28 cellular contexts compared by ENCODE assay signal in the genomic region with DNA sequence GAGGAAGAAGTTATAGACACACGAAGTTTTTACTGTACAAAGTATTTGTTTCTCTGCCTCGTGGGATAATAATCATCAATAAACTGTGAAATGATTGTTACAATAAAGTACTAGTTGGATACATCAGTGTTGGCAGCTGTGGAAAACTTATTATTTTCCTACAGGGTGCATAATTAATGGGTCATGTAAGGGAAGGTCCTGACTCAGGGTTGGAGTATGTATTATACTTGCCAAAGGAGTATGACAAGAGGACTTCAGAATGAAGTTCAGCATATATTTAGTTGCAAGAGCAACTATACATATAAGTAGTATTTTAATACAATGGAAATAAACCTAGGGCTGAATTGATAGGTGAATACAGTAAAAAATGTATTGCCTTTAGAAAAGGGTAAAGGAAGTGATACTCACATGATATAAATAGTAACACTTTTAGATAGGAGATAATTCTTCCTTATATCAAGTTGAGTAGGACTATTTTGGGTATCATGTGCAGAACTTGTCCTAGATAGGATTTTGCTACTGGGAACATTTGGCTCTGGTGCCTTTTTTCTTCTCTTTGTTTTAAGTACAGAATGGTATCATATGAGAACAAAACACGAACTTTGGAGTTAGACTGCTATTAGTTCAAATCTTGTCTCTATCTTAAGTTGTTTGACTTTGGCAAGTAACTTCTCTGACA.
DNase-seq lines count a peak whose midpoint lies in the region; ATAC-seq and TF ChIP-seq lines count a peak whose summit lies in the region.
"Had no signal": no experiment of that assay in that cellular context is flagged by ENCODE, and none has a peak within 500 bp of the region (broad histone marks: within the 10 kb centered on the region; RNA-seq: fewer than 3 reads in every experiment).

No MANE protein-coding gene starts in this region.

- no peak overlapping the region for H3K27ac Mint-ChIP-seq in HFFc6
- H3K27ac Mint-ChIP-seq: activated naive CD4-positive, alpha-beta T cell treated with anti-CD3 and anti-CD28 coated beads, Interleukin-2, amount 10 ng/mL, durations not matched to agents 7 days and 5 days; CD14-positive monocyte; naive B cell had no signal

- no peak for TF ChIP-seq CTCF in HFFc6 (IDR thresholded peaks at IDR 0.05)
- TF ChIP-seq CTCF in brain microvascular endothelial cell (IDR thresholded peaks at IDR 0.05; ENCODE audit: low read depth, low read length, missing control alignments): no peak
- TF ChIP-seq CTCF in heart left ventricle (IDR thresholded peaks at IDR 0.05): no peak

- no peak overlapping the region for H3K4me3 ChIP-seq in ACC112 (ENCODE audit: low read depth, low read length)
- no peak overlapping the region for H3K4me3 ChIP-seq in brain microvascular endothelial cell (ENCODE audit: low read depth, low read length)
- no peak overlapping the region for H3K4me3 ChIP-seq in heart left ventricle
- H3K4me3 ChIP-seq: body of pancreas, colonic mucosa, Peyer's patch, right lobe of liver, SK-N-MC had no signal

- TF ChIP-seq POLR2A in heart left ventricle (IDR thresholded peaks at IDR 0.05): no peak

- no peaks in the 10 kb centered on the region for H3K79me2 ChIP-seq in ACC112 (ENCODE audit: control insufficient read depth, insufficient read depth, low read length, unreplicated experiment)

- DNase-seq in HFFc6 (peak; percentile 59), brain microvascular endothelial cell (peak; percentile 33), heart left ventricle (no peak), NCI-H524 treated with DMSO at 0.1 percent for 48 hours (lab: John Stamatoyannopoulos, UW) (no peak), DMS 273 treated with DMSO at 0.1 percent for 48 hours (lab: John Stamatoyannopoulos, UW) (no peak)
- DNase-seq: activated CD4-positive, CD25-positive, alpha-beta regulatory T cell treated with anti-CD3 and anti-CD28 coated beads, Interleukin-2, amount 50 U/mL, for 72 hours; activated CD8-positive, alpha-beta memory T cell treated with anti-CD3 and anti-CD28 coated beads for 24 hours; activated naive CD4-positive, alpha-beta T cell treated with anti-CD3 and anti-CD28 coated beads, Interleukin-2, amount 10 ng/mL, durations not matched to agents 7 days and 5 days; activated T-cell treated with anti-CD3 and anti-CD28 coated beads, Interleukin-2, amount 50 U/mL, for 4 hours; body of pancreas; colonic mucosa; foreskin melanocyte; GDM1; kidney glomerular epithelial cell; mesenchymal stem cell; naive B cell; NCI-H1105; NCI-H510A; NK-92 treated with Interleukin-12 subunit alpha and Interleukin-12 subunit beta, amount 100 ng/mL, for 24 hours; occipital lobe; Peyer's patch; right lobe of liver; T-helper 9 cell had no signal

- peak overlapping the region; percentile 8 for H2AFZ ChIP-seq in ACC112 (ENCODE audit: low read length, unreplicated experiment)

- peak overlapping the region; percentile 35; the same call in 1 of the 2 replicates for H3K27ac ChIP-seq in ACC112 (ENCODE audit: low read depth, low read length)
- H3K27ac ChIP-seq in brain microvascular endothelial cell: no peak overlapping the region
- H3K27ac ChIP-seq in heart left ventricle: peak overlapping the region; percentile 42 to 80 (median 64)
- H3K27ac ChIP-seq: body of pancreas, colonic mucosa, Peyer's patch, right lobe of liver, SK-N-MC had no signal

- no peaks in the 10 kb centered on the region for H3K27me3 Mint-ChIP-seq in HFFc6 (ENCODE audit: insufficient read depth)
- H3K27me3 Mint-ChIP-seq: activated naive CD4-positive, alpha-beta T cell treated with anti-CD3 and anti-CD28 coated beads, Interleukin-2, amount 10 ng/mL, durations not matched to agents 7 days and 5 days had no signal

- WGBS in heart left ventricle, 4 donors: 69 to 77% (median 73%) methylated on average over 3 of the region's 3 CpGs

- H3K9me3 Mint-ChIP-seq in HFFc6: peaks cover 8% of the 10 kb centered on the region; the same call in 1 of the 2 replicates
- H3K9me3 Mint-ChIP-seq: activated naive CD4-positive, alpha-beta T cell treated with anti-CD3 and anti-CD28 coated beads, Interleukin-2, amount 10 ng/mL, durations not matched to agents 7 days and 5 days; activated T-cell treated with anti-CD3 and anti-CD28 coated beads, Interleukin-2, amount 50 U/mL, for 4 hours had no signal

- no peaks in the 10 kb centered on the region for H3K9me3 ChIP-seq in heart left ventricle
- H3K9me3 ChIP-seq: body of pancreas, colonic mucosa, Peyer's patch, right lobe of liver had no signal

- in situ Hi-C loops in brain microvascular endothelial cell (cut with HindIII; ENCODE audit: low pct_ligation_motif_present, low sequenced_read_pairs): no loop called here

- peaks cover 18% of the 10 kb centered on the region; the same call in 1 of the 2 replicates for H3K4me1 Mint-ChIP-seq in HFFc6 (ENCODE audit: low read depth)
- H3K4me1 Mint-ChIP-seq: naive B cell had no signal

- H3K36me3 ChIP-seq in ACC112 (ENCODE audit: insufficient read depth, low read length) (no peaks in the 10 kb centered on the region), brain microvascular endothelial cell (replicated peaks) (no peaks in the 10 kb centered on the region), heart left ventricle (no peaks in the 10 kb centered on the region)
- H3K36me3 ChIP-seq: colonic mucosa, Peyer's patch, right lobe of liver had no signal

- H3K36me3 Mint-ChIP-seq in HFFc6 (ENCODE audit: low read depth): no peaks in the 10 kb centered on the region; the same call in 1 of the 2 replicates
- H3K36me3 Mint-ChIP-seq: naive B cell had no signal

- ATAC-seq in heart left ventricle (peak; percentile 60 to 71 (median 68)), GM19395 (IDR thresholded peaks at IDR 0.05; ENCODE audit: unreplicated experiment) (no peak), HG03460 (IDR thresholded peaks at IDR 0.05; ENCODE audit: unreplicated experiment) (no peak)
- ATAC-seq: activated T-cell treated with anti-CD3 and anti-CD28 coated beads, Interleukin-2, amount 50 U/mL, for 4 hours; body of pancreas; right lobe of liver had no signal

- intact Hi-C loops in heart left ventricle (cut with DNase I): loop anchor here in 3 of 10 donors (10.0 kb wide), 3 partner anchors 69 to 79 kb away; partner anchors contain the start of gene PLCL1 (in 1 of the 3)

- H3K27me3 ChIP-seq in ACC112 (ENCODE audit: insufficient read depth, low read length) (no peaks in the 10 kb centered on the region), brain microvascular endothelial cell (replicated peaks) (no peaks in the 10 kb centered on the region), heart left ventricle (no peaks in the 10 kb centered on the region)
- H3K27me3 ChIP-seq: body of pancreas, colonic mucosa, Peyer's patch, right lobe of liver had no signal

- H3K4me3 Mint-ChIP-seq in HFFc6: no peak overlapping the region
- H3K4me3 Mint-ChIP-seq: activated naive CD4-positive, alpha-beta T cell treated with anti-CD3 and anti-CD28 coated beads, Interleukin-2, amount 10 ng/mL, durations not matched to agents 7 days and 5 days; activated T-cell treated with anti-CD3 and anti-CD28 coated beads, Interleukin-2, amount 50 U/mL, for 4 hours; CD14-positive monocyte; naive B cell had no signal

- H3K4me1 ChIP-seq in ACC112 (ENCODE audit: control insufficient read depth, insufficient read depth, low read length, unreplicated experiment) (peaks cover 25% of the 10 kb centered on the region), heart left ventricle (peaks cover 0 to 48% (median 20%) of the 10 kb centered on the region in 12 donors)
- H3K4me1 ChIP-seq: colonic mucosa, Peyer's patch, right lobe of liver had no signal

Comparison
In these comparisons a context has a peak if more than half of its experiments do, and no peak if none do; other contexts are left out.
1. DNase-seq: peak in HFFc6 (single experiment) and brain microvascular endothelial cell (single experiment); none in heart left ventricle (0 of 5), NCI-H524 treated with DMSO at 0.1 percent for 48 hours (single experiment) and DMS 273 treated with DMSO at 0.1 percent for 48 hours (single experiment).
2. ATAC-seq: peak in heart left ventricle (4 of 4); none in GM19395 (single experiment) and HG03460 (single experiment).